In genomic region chr13:22696433-22696832, GRCh38 we compare ENCODE assay signal across 30 cellular contexts.
"Had no signal": no experiment of that assay in that cellular context is flagged by ENCODE, and none has a peak within 500 bp of the region (broad histone marks: within the 10 kb centered on the region; RNA-seq: fewer than 3 reads in every experiment).

No MANE protein-coding gene starts in this region.

- H3K36me3 Mint-ChIP-seq: activated naive CD8-positive, alpha-beta T cell; brain had no signal

- H3K27me3 ChIP-seq: adrenal gland, ascending aorta, breast epithelium, cardiac muscle cell, colonic mucosa, esophagus muscularis mucosa, gastroesophageal sphincter, heart right ventricle had no signal

- H3K27ac ChIP-seq: adrenal gland, ascending aorta, breast epithelium, cardiac muscle cell, colonic mucosa, esophagus muscularis mucosa, gastroesophageal sphincter, heart right ventricle had no signal

- H3K9me3 ChIP-seq: colonic mucosa had no signal

- DNase-seq: activated CD4-positive, alpha-beta memory T cell treated with anti-CD3 and anti-CD28 coated beads, Interleukin-2, amount 10 ng/mL, durations not matched to agents 7 days and 5 days; activated CD4-positive, alpha-beta T cell treated with anti-CD3 and anti-CD28 coated beads for 1 hour; activated CD4-positive, alpha-beta T cell treated with anti-CD3 and anti-CD28 coated beads for 4 hours; activated CD4-positive, alpha-beta T cell treated with anti-CD3 and anti-CD28 coated beads, Interleukin-2, amount 10 ng/mL, durations not matched to agents 7 days and 5 days; activated CD4-positive, alpha-beta T cell treated with anti-CD3 and anti-CD28 coated beads, Interleukin-2, amount 50 U/mL, for 4 hours; activated CD8-positive, alpha-beta memory T cell treated with anti-CD3 and anti-CD28 coated beads for 24 hours; activated effector memory CD4-positive, alpha-beta T cell treated with Interleukin-2 at 50 U/mL for 16 hours; activated gamma-delta T cell treated with Interleukin-2 at 50 U/mL for 16 hours; activated naive CD4-positive, alpha-beta T cell treated with anti-CD3 and anti-CD28 coated beads, Interleukin-2, amount 50 U/mL, for 16 hours; activated naive CD4-positive, alpha-beta T cell treated with Interleukin-2 at 50 U/mL for 16 hours; activated naive CD8-positive, alpha-beta T cell treated with anti-CD3 and anti-CD28 coated beads, Interleukin-2, amount 50 U/mL, for 24 hours; activated T-cell treated with anti-CD3 and anti-CD28 coated beads, Interleukin-2, amount 50 U/mL, for 4 hours; adrenal gland; amygdala; central memory CD4-positive, alpha-beta T cell; cerebellar nuclear complex; colonic mucosa; effector CD8-positive, alpha-beta T cell; erythroblast; foreskin melanocyte; heart right ventricle; T-helper 2 cell had no signal

- ATAC-seq: activated naive CD8-positive, alpha-beta T cell treated with anti-CD3 and anti-CD28 coated beads, Interleukin-2, amount 50 U/mL, for 24 hours; activated T-cell treated with anti-CD3 and anti-CD28 coated beads, Interleukin-2, amount 50 U/mL, for 4 hours; activated T-helper 17 cell treated with anti-CD3 and anti-CD28 coated beads, Interleukin-2, amount 50 U/mL, for 72 hours; gastroesophageal sphincter; heart right ventricle had no signal

- H3K27me3 Mint-ChIP-seq: activated CD4-positive, alpha-beta memory T cell treated with anti-CD3 and anti-CD28 coated beads, Interleukin-2, amount 10 ng/mL, durations not matched to agents 7 days and 5 days; activated CD4-positive, alpha-beta T cell treated with anti-CD3 and anti-CD28 coated beads, Interleukin-2, amount 10 ng/mL, durations not matched to agents 7 days and 5 days; activated naive CD8-positive, alpha-beta T cell; activated naive CD8-positive, alpha-beta T cell treated with anti-CD3 and anti-CD28 coated beads, Interleukin-2, amount 50 U/mL, for 24 hours; activated T-helper 17 cell treated with anti-CD3 and anti-CD28 coated beads, Interleukin-2, amount 50 U/mL, for 72 hours; brain had no signal

- H3K36me3 ChIP-seq: adrenal gland, ascending aorta, breast epithelium, cardiac muscle cell, colonic mucosa, esophagus muscularis mucosa, gastroesophageal sphincter, heart right ventricle had no signal

- H3K4me1 ChIP-seq: adrenal gland, ascending aorta, breast epithelium, colonic mucosa, esophagus muscularis mucosa, gastroesophageal sphincter, heart right ventricle had no signal

- H3K4me1 Mint-ChIP-seq: activated CD4-positive, alpha-beta memory T cell treated with anti-CD3 and anti-CD28 coated beads, Interleukin-2, amount 10 ng/mL, durations not matched to agents 7 days and 5 days; activated CD4-positive, alpha-beta T cell treated with anti-CD3 and anti-CD28 coated beads, Interleukin-2, amount 10 ng/mL, durations not matched to agents 7 days and 5 days; activated naive CD8-positive, alpha-beta T cell treated with anti-CD3 and anti-CD28 coated beads, Interleukin-2, amount 50 U/mL, for 24 hours; activated T-helper 17 cell treated with anti-CD3 and anti-CD28 coated beads, Interleukin-2, amount 50 U/mL, for 72 hours had no signal

- H3K27ac Mint-ChIP-seq: activated CD4-positive, alpha-beta memory T cell treated with anti-CD3 and anti-CD28 coated beads, Interleukin-2, amount 10 ng/mL, durations not matched to agents 7 days and 5 days; activated CD4-positive, alpha-beta T cell treated with anti-CD3 and anti-CD28 coated beads, Interleukin-2, amount 10 ng/mL, durations not matched to agents 7 days and 5 days; activated naive CD8-positive, alpha-beta T cell; activated naive CD8-positive, alpha-beta T cell treated with anti-CD3 and anti-CD28 coated beads, Interleukin-2, amount 50 U/mL, for 24 hours; activated T-helper 17 cell treated with anti-CD3 and anti-CD28 coated beads, Interleukin-2, amount 50 U/mL, for 72 hours; brain had no signal

- H3K4me3 Mint-ChIP-seq: activated CD4-positive, alpha-beta memory T cell treated with anti-CD3 and anti-CD28 coated beads, Interleukin-2, amount 10 ng/mL, durations not matched to agents 7 days and 5 days; activated CD4-positive, alpha-beta T cell treated with anti-CD3 and anti-CD28 coated beads, Interleukin-2, amount 10 ng/mL, durations not matched to agents 7 days and 5 days; activated naive CD8-positive, alpha-beta T cell; activated naive CD8-positive, alpha-beta T cell treated with anti-CD3 and anti-CD28 coated beads, Interleukin-2, amount 50 U/mL, for 24 hours; activated T-cell treated with anti-CD3 and anti-CD28 coated beads, Interleukin-2, amount 50 U/mL, for 4 hours; activated T-helper 17 cell treated with anti-CD3 and anti-CD28 coated beads, Interleukin-2, amount 50 U/mL, for 72 hours; brain had no signal

- H3K4me3 ChIP-seq: adrenal gland, ascending aorta, breast epithelium, cardiac muscle cell, colonic mucosa, esophagus muscularis mucosa, gastroesophageal sphincter, heart right ventricle had no signal
